ENCODE assay signal across 10 cellular contexts in the genomic region with DNA sequence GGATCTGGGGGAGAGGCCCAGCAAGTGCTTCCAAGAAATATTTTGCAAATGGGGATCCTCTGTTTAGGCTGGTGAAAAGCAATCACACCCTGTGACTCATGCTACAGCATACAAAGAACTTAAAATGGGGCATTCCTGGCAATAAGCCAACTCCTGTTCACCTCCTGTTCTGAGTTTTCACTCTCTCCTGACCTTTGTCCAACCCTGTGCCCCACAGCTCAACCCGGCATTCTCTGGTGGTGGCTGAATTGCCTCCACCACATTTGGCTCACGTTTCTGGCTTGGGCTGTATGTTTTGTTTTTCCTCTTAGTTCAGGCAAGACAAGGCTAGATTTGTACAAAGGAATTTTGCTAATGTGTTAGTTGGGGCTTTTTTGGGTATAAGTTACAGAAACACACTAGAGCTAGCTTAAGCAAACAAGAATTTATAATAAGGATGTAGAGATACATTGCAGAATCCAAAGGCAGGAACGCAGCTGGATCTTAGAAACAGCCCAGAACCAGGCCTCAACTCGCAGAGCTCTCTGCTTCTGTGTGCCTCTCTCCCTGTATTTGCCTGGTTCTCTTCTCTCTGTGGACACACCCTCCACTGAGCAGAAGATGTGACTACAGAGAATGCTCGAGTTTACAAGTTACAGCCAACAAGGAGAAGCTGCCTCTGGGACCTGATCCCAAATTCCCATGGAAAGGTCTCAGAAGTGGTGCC. TPM values are rescaled to one million over a fixed set of nuclear protein-coding genes. Genes with fewer than 3 reads are reported as not detected.
DNase-seq lines count a peak whose midpoint lies in the region; ATAC-seq and TF ChIP-seq lines count a peak whose summit lies in the region.
"Had no signal": no experiment of that assay in that cellular context is flagged by ENCODE, and none has a peak within 500 bp of the region (broad histone marks: within the 10 kb centered on the region; RNA-seq: fewer than 3 reads in every experiment).

No MANE protein-coding gene starts in this region.

- H3K9me3 Mint-ChIP-seq in natural killer cell, result no peaks in the 10 kb centered on the region

- H3K79me2 ChIP-seq in PC-3 (ENCODE audit: low read length), result no peaks in the 10 kb centered on the region
- H3K79me2 ChIP-seq in fibroblast of lung (ENCODE audit: control insufficient read depth, insufficient read depth, low read length), result no peaks in the 10 kb centered on the region
- H3K79me2 ChIP-seq in osteoblast (ENCODE audit: insufficient read depth, low read length), result peaks cover 8% of the 10 kb centered on the region

- POLR2A ChIA-PET in PC-3 (lab: Charles Lee; ENCODE audit: unreplicated experiment), result interaction anchor here (0.7 kb wide), 1 partner anchor 423 kb away, joined by 5 read pairs; a partner anchor contains a TSS

- no peaks in the 10 kb centered on the region for H3K36me3 Mint-ChIP-seq in natural killer cell

- H2AFZ ChIP-seq in PC-3 (ENCODE audit: low read length) (no peak overlapping the region), fibroblast of lung (ENCODE audit: low read length) (no peak overlapping the region), osteoblast (ENCODE audit: low read length) (no peak overlapping the region)

- H3K36me3 ChIP-seq in PC-3 (ENCODE audit: low read depth, low read length) (peaks cover 10% of the 10 kb centered on the region; the same call in 1 of the 2 replicates), fibroblast of lung (ENCODE audit: control insufficient read depth, insufficient read depth, low read length) (peaks cover 16% of the 10 kb centered on the region), osteoblast (ENCODE audit: insufficient read depth, low read length) (peaks cover 48% of the 10 kb centered on the region)

- H3K4me2 ChIP-seq in PC-3 (ENCODE audit: low read length) (peak overlapping the region; percentile 49), fibroblast of lung (ENCODE audit: extremely low read depth, insufficient read depth, low read length) (peak overlapping the region; percentile 59), osteoblast (ENCODE audit: insufficient read depth, low read length) (peak overlapping the region; percentile 24)

- no peak overlapping the region for H3K4me3 ChIP-seq in PC-3 (ENCODE audit: low read length)
- H3K4me3 ChIP-seq in fibroblast of lung (replicated peaks in 1 of 4; ENCODE audit: control extremely low read depth in 1 of 4, insufficient read depth in 1 of 4, low read depth in 3 of 4, low read length in 4 of 4), result no peak overlapping the region
- H3K4me3 ChIP-seq in osteoblast (ENCODE audit: insufficient read depth, low read length), result no peak overlapping the region

- peak overlapping the region in 1 of 2 donors; percentile 21 for H3K27ac Mint-ChIP-seq in natural killer cell

- no peaks in the 10 kb centered on the region for H3K27me3 Mint-ChIP-seq in natural killer cell (ENCODE audit: low read depth in 2 of 2)

- no peak overlapping the region for H3K4me3 Mint-ChIP-seq in natural killer cell

- intact Hi-C loops in PC-3 (cut with micrococcal nuclease) (no loop called here), natural killer cell (cut with micrococcal nuclease) (no loop called here)

- H3K4me1 Mint-ChIP-seq in natural killer cell, result peaks cover 0 to 6% of the 10 kb centered on the region in 2 donors

- no peak for TF ChIP-seq CTCF in PC-3 (conservative IDR thresholded peaks at IDR 0.05; ENCODE audit: low read depth, low read length)
- no peak for TF ChIP-seq CTCF in fibroblast of lung (conservative IDR thresholded peaks at IDR 0.05 in 1 of 2, IDR thresholded peaks at IDR 0.05 in 1 of 2; ENCODE audit: low read depth in 1 of 2, low read length in 2 of 2)
- no peak for TF ChIP-seq CTCF in osteoblast (IDR thresholded peaks at IDR 0.05; ENCODE audit: extremely low read depth, low read depth, low read length)
- TF ChIP-seq CTCF in natural killer cell (IDR thresholded peaks at IDR 0.05), result no peak

- H3K9me3 ChIP-seq in PC-3 (ENCODE audit: low read length), result no peaks in the 10 kb centered on the region
- H3K9me3 ChIP-seq in fibroblast of lung (ENCODE audit: control insufficient read depth, insufficient read depth, low read depth, low read length), result no peaks in the 10 kb centered on the region
- no peaks in the 10 kb centered on the region for H3K9me3 ChIP-seq in osteoblast (ENCODE audit: low read depth, low read length)

- H3K27me3 ChIP-seq in PC-3 (ENCODE audit: low read length), result no peaks in the 10 kb centered on the region
- no peaks in the 10 kb centered on the region for H3K27me3 ChIP-seq in fibroblast of lung (ENCODE audit: control insufficient read depth, insufficient read depth, low read length)
- no peaks in the 10 kb centered on the region for H3K27me3 ChIP-seq in osteoblast (ENCODE audit: insufficient read depth, low read length)

- CTCF ChIA-PET in PC-3 (lab: Charles Lee), result interaction anchor here (0.6 kb wide), 1 partner anchor 97 kb away, joined by 10 read pairs; no protein-coding TSS in a partner anchor

- ATAC-seq in PC-3, result peak; percentile 89
- ATAC-seq in natural killer cell, result no peak
- no peak for ATAC-seq in GM21737 (IDR thresholded peaks at IDR 0.05; ENCODE audit: unreplicated experiment)

- no peak overlapping the region for H3K9ac ChIP-seq in PC-3 (ENCODE audit: low read length)
- H3K9ac ChIP-seq in fibroblast of lung (ENCODE audit: insufficient read depth, low read length), result no peak overlapping the region

- H3K27ac ChIP-seq in PC-3 (ENCODE audit: low read length), result peak overlapping the region; percentile 23
- peak overlapping the region; percentile 61 for H3K27ac ChIP-seq in fibroblast of lung (ENCODE audit: insufficient read depth, low read length)
- H3K27ac ChIP-seq in osteoblast (ENCODE audit: low read depth, low read length), result peak overlapping the region; percentile 49

- DNase-seq in COLO829 (ENCODE audit: low spot score) (peak; percentile 77), PC-3 (peak; percentile 77), fibroblast of lung (ENCODE audit: low read depth in 2 of 2) (peak; percentile 70 to 96), osteoblast (ENCODE audit: insufficient read length, low spot score, missing footprints) (peak; percentile 92), natural killer cell (no peak), superior temporal gyrus (ENCODE audit: extremely low spot score) (no peak)
- DNase-seq in activated CD4-positive, alpha-beta T cell treated with anti-CD3 and anti-CD28 coated beads, Interleukin-2, amount 50 U/mL, for 48 hours, result no peak
- DNase-seq: activated CD4-positive, CD25-positive, alpha-beta regulatory T cell treated with anti-CD3 and anti-CD28 coated beads, Interleukin-2, amount 50 U/mL, for 72 hours had no signal

- BruUV-seq in PC-3 (replicated peaks; lab: Mats Ljungman, UMichigan), result no TSS peak

- peaks cover 19% of the 10 kb centered on the region for H3K4me1 ChIP-seq in PC-3 (ENCODE audit: insufficient read depth, low read length)
- H3K4me1 ChIP-seq in fibroblast of lung (ENCODE audit: control insufficient read depth, extremely low read depth, insufficient read depth, low read length), result peaks cover 14% of the 10 kb centered on the region
- peaks cover 15% of the 10 kb centered on the region for H3K4me1 ChIP-seq in osteoblast (ENCODE audit: insufficient read depth, low read length)

- no peaks in the 10 kb centered on the region for H3F3A ChIP-seq in PC-3 (ENCODE audit: low read length, unreplicated experiment)

- H4K20me1 ChIP-seq in PC-3 (ENCODE audit: low read length) (no peaks in the 10 kb centered on the region), fibroblast of lung (ENCODE audit: control insufficient read depth, extremely low read depth, insufficient read depth, low read length) (no peaks in the 10 kb centered on the region), osteoblast (ENCODE audit: insufficient read depth, low read length) (peaks cover 5% of the 10 kb centered on the region)

- no peaks in the 10 kb centered on the region for H3K9me2 ChIP-seq in PC-3 (replicated peaks; ENCODE audit: low read length)

RNA-seq across cellular contexts. Expression of a gene that starts 9.4 kb away (rescaled TPM):
- 23.1 and 40.5 TPM in 2 replicates for total RNA-seq in PC-3 (2014; rRNA removed)
- 16.7 and 23.1 TPM in 2 replicates for total RNA-seq in fibroblast of lung
- 8.9 and 9.3 TPM in 2 replicates for polyA plus RNA-seq in fibroblast of lung
- 14.7 and 16.1 TPM in 2 replicates for polyA plus RNA-seq in fibroblast of lung (2012)
- polyA minus RNA-seq in fibroblast of lung (ENCODE audit: low replicate concordance), result 22.5 and 33.3 TPM in 2 replicates
- 26.4 and 27.1 TPM in 2 replicates for total RNA-seq in osteoblast
- 10 to 100 TPM; 74.6 to 90.5 (median 81.9) TPM for total RNA-seq in natural killer cell

RNA-seq across cellular contexts. Expression of a gene that starts 18.6 kb away (rescaled TPM):
- 1.4 and 4.4 TPM in 2 replicates for total RNA-seq in PC-3 (2014; rRNA removed)
- total RNA-seq in fibroblast of lung, result under 0.01 and 0.17 TPM in 2 replicates
- 0.23 and 0.50 TPM in 2 replicates for polyA plus RNA-seq in fibroblast of lung
- 0.63 and 0.84 TPM in 2 replicates for polyA plus RNA-seq in fibroblast of lung (2012)
- polyA minus RNA-seq in fibroblast of lung (ENCODE audit: low replicate concordance), result 3.3 TPM in 1 of 2 replicates, not detected in the other
- total RNA-seq in osteoblast, result 0.29 TPM in 1 of 2 replicates, not detected in the other
- not detected for total RNA-seq in natural killer cell
- total RNA-seq: subcutaneous adipose tissue had no signal

RNA-seq across cellular contexts. Expression of a gene that starts 40.6 kb away (rescaled TPM):
- total RNA-seq in PC-3 (2014; rRNA removed) (28.5 and 40.0 TPM in 2 replicates), fibroblast of lung (7.4 and 8.9 TPM in 2 replicates), osteoblast (14.5 and 16.2 TPM in 2 replicates), natural killer cell (10 to 100 TPM; 26.7 to 33.8 (median 29.9) TPM)
- 18.9 and 22.9 TPM in 2 replicates for polyA plus RNA-seq in fibroblast of lung
- polyA plus RNA-seq in fibroblast of lung (2012), result 15.6 and 21.0 TPM in 2 replicates
- polyA minus RNA-seq in fibroblast of lung (ENCODE audit: low replicate concordance), result 12.6 and 22.3 TPM in 2 replicates

Comparison
In these comparisons a context has a peak if more than half of its experiments do, and no peak if none do; other contexts are left out.
1. DNase-seq: peak in COLO829 (single experiment), PC-3 (single experiment), fibroblast of lung (2 of 2) and osteoblast (single experiment); none in natural killer cell (single experiment), activated CD4-positive, alpha-beta T cell treated with anti-CD3 and anti-CD28 coated beads, Interleukin-2, amount 50 U/mL, for 48 hours (0 of 2) and superior temporal gyrus (single experiment).
2. Peak in every context shown above with its lines, with median percentiles within 50 percentile points of each other: H3K27ac ChIP-seq and H3K4me2 ChIP-seq.